ENCODE assay signal across 26 cellular contexts in the genomic region with DNA sequence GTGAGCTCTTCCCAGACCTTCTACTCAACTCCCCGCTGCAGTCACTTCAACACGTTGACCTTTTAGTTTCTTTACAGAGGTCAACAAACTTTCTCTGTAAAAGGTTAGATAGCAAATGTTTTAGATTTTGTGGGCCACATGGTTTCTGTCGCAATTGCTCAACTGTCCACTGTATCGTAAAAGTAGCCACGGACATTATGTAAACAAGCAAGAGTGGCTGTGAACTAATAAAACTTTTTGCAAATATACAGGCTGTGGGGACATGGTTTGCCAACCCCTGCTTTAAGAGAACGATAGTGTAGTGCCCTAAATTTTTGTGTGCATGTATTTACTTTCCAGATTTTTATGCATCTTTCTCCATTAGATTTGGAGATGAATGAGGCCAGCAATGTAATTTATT.
"Had no signal": no experiment of that assay in that cellular context is flagged by ENCODE, and none has a peak within 500 bp of the region (broad histone marks: within the 10 kb centered on the region; RNA-seq: fewer than 3 reads in every experiment).

No MANE protein-coding gene starts in this region.

- H3K27ac ChIP-seq: coronary artery, epithelial cell of prostate, foreskin keratinocyte, heart right ventricle, neural progenitor cell, parathyroid adenoma, right atrium auricular region, sigmoid colon, spleen, testis, tibial artery had no signal

- H2AFZ ChIP-seq: neural progenitor cell, parathyroid adenoma had no signal

- H3K4me1 ChIP-seq: foreskin keratinocyte, heart right ventricle, neural progenitor cell, parathyroid adenoma, right atrium auricular region, sigmoid colon, spleen, testis, tibial artery had no signal

- H3K4me2 ChIP-seq: neural progenitor cell had no signal

- DNase-seq: effector memory CD8-positive, alpha-beta T cell; foreskin keratinocyte; glutamatergic neuron; heart right ventricle; hypothalamus; immature natural killer cell; islet precursor cell; kidney glomerular epithelial cell; left colon; mucosa of descending colon; naive B cell; sigmoid colon; spleen; stimulated activated CD4-positive, alpha-beta T cell treated with anti-CD3 and anti-CD28 coated beads, Interleukin-4, amount 100 ng/mL, for 4 hours; stimulated activated naive CD8-positive, alpha-beta T cell treated with anti-CD3 and anti-CD28 coated beads, Interleukin-15, Interleukin-2, amounts not matched to agents 100 U/mL and 50 U/mL, for 24 hours; substantia nigra; testis; tibial artery had no signal

- H3K36me3 ChIP-seq: heart right ventricle, neural progenitor cell, right atrium auricular region, sigmoid colon, spleen, tibial artery had no signal

- H3K4me3 ChIP-seq: coronary artery, heart right ventricle, mucosa of descending colon, neural progenitor cell, right atrium auricular region, sigmoid colon, spleen, testis, tibial artery had no signal

- ATAC-seq: effector memory CD8-positive, alpha-beta T cell; esophagus mucosa; foreskin keratinocyte; heart right ventricle; left colon; mucosa of descending colon; natural killer cell treated with Interleukin-12 subunit alpha and Interleukin-12 subunit beta and Interleukin-15 and Interleukin-18, amount 100 ng/mL, for 72 hours; stimulated activated memory B cell treated with anti-CD40 and anti-IgM and Interleukin-4, amounts not matched to agents 10 μg/mL and 1 μg/mL and 100 μg/mL, for 72 hours; stimulated activated naive CD8-positive, alpha-beta T cell treated with anti-CD3 and anti-CD28 coated beads, Interleukin-15, Interleukin-2, amounts not matched to agents 100 U/mL and 50 U/mL, for 24 hours had no signal

- H3K27me3 ChIP-seq: foreskin keratinocyte, neural progenitor cell, right atrium auricular region, sigmoid colon, spleen, testis, tibial artery had no signal

- H3K9me3 ChIP-seq: mucosa of descending colon, right atrium auricular region, sigmoid colon, testis, tibial artery had no signal

- H3K79me2 ChIP-seq: parathyroid adenoma had no signal
